30 cellular contexts compared by ENCODE assay signal in the genomic region with DNA sequence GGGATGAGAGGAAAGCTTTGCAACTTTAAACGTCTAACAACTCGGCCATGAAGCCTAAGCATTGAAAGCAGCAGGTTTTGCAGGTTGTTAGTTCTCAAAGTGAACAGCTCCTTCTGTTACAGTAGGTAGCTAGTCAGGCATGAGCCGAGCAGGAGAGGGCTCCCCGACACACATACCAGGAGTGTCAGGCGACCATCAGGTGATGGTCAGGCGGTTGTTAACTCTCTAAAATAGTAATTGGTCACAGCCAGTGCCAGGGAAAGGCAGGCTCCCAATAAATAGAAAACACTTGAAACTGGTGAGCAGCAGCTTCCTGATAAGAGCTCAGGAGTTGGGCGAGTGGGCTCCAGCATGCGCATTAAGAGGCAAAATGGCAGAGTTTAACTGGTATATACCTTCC. TPM values are rescaled to one million over a fixed set of nuclear protein-coding genes. Genes with fewer than 3 reads are reported as not detected.
"Had no signal": no experiment of that assay in that cellular context is flagged by ENCODE, and none has a peak within 500 bp of the region (broad histone marks: within the 10 kb centered on the region; RNA-seq: fewer than 3 reads in every experiment).

No MANE protein-coding gene starts in this region.

- H3K4me1 Mint-ChIP-seq: activated B cell treated with CpG ODN at 0.5 μM for 24 hours; activated CD4-positive, alpha-beta T cell treated with anti-CD3 and anti-CD28 coated beads, Interleukin-2, amount 10 ng/mL, durations not matched to agents 24 days and 14 days; activated naive CD8-positive, alpha-beta T cell treated with anti-CD3 and anti-CD28 coated beads, Interleukin-2, amount 50 U/mL, for 24 hours; central memory CD8-positive, alpha-beta T cell; IgD-negative memory B cell; T-cell had no signal

- H3K27ac Mint-ChIP-seq: activated B cell treated with CpG ODN at 0.5 μM for 24 hours; activated CD4-positive, alpha-beta T cell treated with anti-CD3 and anti-CD28 coated beads, Interleukin-2, amount 10 ng/mL, durations not matched to agents 24 days and 14 days; activated CD8-positive, alpha-beta memory T cell treated with anti-CD3 and anti-CD28 coated beads, Interleukin-2, amount 10 ng/mL, durations not matched to agents 7 days and 5 days; activated naive CD4-positive, alpha-beta T cell treated with anti-CD3 and anti-CD28 coated beads, Interleukin-2, amount 50 U/mL, for 72 hours; activated naive CD8-positive, alpha-beta T cell treated with anti-CD3 and anti-CD28 coated beads, Interleukin-2, amount 50 U/mL, for 24 hours; activated T-cell treated with anti-CD3 and anti-CD28 coated beads, Interleukin-2, amount 50 U/mL, for 24 hours; activated T-helper 1 cell treated with anti-CD3 and anti-CD28 coated beads, Interleukin-12 subunit alpha, Interleukin-12 subunit beta, Interleukin-2, Interleukin-4 antibody, amounts not matched to agents 30 ng/mL and 10 ng/mL and 1 ng/mL, durations not matched to agents 14 hours and 24 hours and 36 hours; T-cell had no signal

- H3K36me3 ChIP-seq: ascending aorta, Peyer's patch had no signal

- ATAC-seq: activated CD8-positive, alpha-beta memory T cell treated with anti-CD3 and anti-CD28 coated beads, Interleukin-2, amount 10 ng/mL, durations not matched to agents 7 days and 5 days; activated naive CD4-positive, alpha-beta T cell treated with anti-CD3 and anti-CD28 coated beads, Interleukin-2, amount 50 U/mL, for 72 hours; activated naive CD8-positive, alpha-beta T cell treated with anti-CD3 and anti-CD28 coated beads, Interleukin-2, amount 50 U/mL, for 24 hours; body of pancreas; T-cell had no signal

- H3K9ac ChIP-seq: KMS-11 had no signal

- H3K4me2 ChIP-seq: KMS-11 had no signal

- H3K27me3 ChIP-seq: ascending aorta, body of pancreas, Peyer's patch had no signal

- FAIRE-seq: bronchial epithelial cell, TTC549 had no signal

- H3K4me3 ChIP-seq: ascending aorta, body of pancreas, Peyer's patch had no signal

- H3K4me3 Mint-ChIP-seq: activated B cell treated with CpG ODN at 0.5 μM for 24 hours; activated CD4-positive, alpha-beta T cell treated with anti-CD3 and anti-CD28 coated beads, Interleukin-2, amount 10 ng/mL, durations not matched to agents 24 days and 14 days; activated CD8-positive, alpha-beta memory T cell treated with anti-CD3 and anti-CD28 coated beads, Interleukin-2, amount 10 ng/mL, durations not matched to agents 7 days and 5 days; activated naive CD8-positive, alpha-beta T cell treated with anti-CD3 and anti-CD28 coated beads, Interleukin-2, amount 50 U/mL, for 24 hours; activated T-cell treated with anti-CD3 and anti-CD28 coated beads, Interleukin-2, amount 50 U/mL, for 24 hours; activated T-helper 1 cell treated with anti-CD3 and anti-CD28 coated beads, Interleukin-12 subunit alpha, Interleukin-12 subunit beta, Interleukin-2, Interleukin-4 antibody, amounts not matched to agents 30 ng/mL and 10 ng/mL and 1 ng/mL, durations not matched to agents 14 hours and 24 hours and 36 hours; central memory CD8-positive, alpha-beta T cell; IgD-negative memory B cell; T-cell had no signal

- DNase-seq: activated B cell treated with CpG ODN at 0.5 μM for 24 hours; activated CD4-positive, alpha-beta T cell treated with anti-CD3 and anti-CD28 coated beads for 1 hour; activated CD4-positive, alpha-beta T cell treated with anti-CD3 and anti-CD28 coated beads, Interleukin-2, amount 10 ng/mL, durations not matched to agents 24 days and 14 days; activated CD4-positive, alpha-beta T cell treated with anti-CD3 and anti-CD28 coated beads, Interleukin-2, amount 50 U/mL, for 48 hours; activated CD8-positive, alpha-beta memory T cell treated with anti-CD3 and anti-CD28 coated beads, Interleukin-2, amount 10 ng/mL, durations not matched to agents 7 days and 5 days; activated effector memory CD4-positive, alpha-beta T cell treated with anti-CD3 and anti-CD28 coated beads, Interleukin-2, amount 50 U/mL, for 16 hours; activated naive CD4-positive, alpha-beta T cell treated with Interleukin-2 at 50 U/mL for 16 hours; activated naive CD8-positive, alpha-beta T cell treated with anti-CD3 and anti-CD28 coated beads, Interleukin-2, amount 50 U/mL, for 24 hours; activated T-cell treated with anti-CD3 and anti-CD28 coated beads, Interleukin-2, amount 50 U/mL, for 24 hours; amniotic stem cell; body of pancreas; NCI-H1092; NCI-H1417 treated with DMSO at 0.1 percent for 48 hours; NCI-H1694; Peyer's patch; SHP77 treated with DMSO at 0.1 percent for 48 hours; T-cell; T-helper 2 cell; T1000 had no signal

- H3K9me3 Mint-ChIP-seq: activated B cell treated with CpG ODN at 0.5 μM for 24 hours; activated CD4-positive, alpha-beta T cell treated with anti-CD3 and anti-CD28 coated beads, Interleukin-2, amount 10 ng/mL, durations not matched to agents 24 days and 14 days; activated naive CD4-positive, alpha-beta T cell treated with anti-CD3 and anti-CD28 coated beads, Interleukin-2, amount 50 U/mL, for 72 hours; activated naive CD8-positive, alpha-beta T cell treated with anti-CD3 and anti-CD28 coated beads, Interleukin-2, amount 50 U/mL, for 24 hours; activated T-cell treated with anti-CD3 and anti-CD28 coated beads, Interleukin-2, amount 50 U/mL, for 24 hours; activated T-helper 1 cell treated with anti-CD3 and anti-CD28 coated beads, Interleukin-12 subunit alpha, Interleukin-12 subunit beta, Interleukin-2, Interleukin-4 antibody, amounts not matched to agents 30 ng/mL and 10 ng/mL and 1 ng/mL, durations not matched to agents 14 hours and 24 hours and 36 hours; central memory CD8-positive, alpha-beta T cell; IgD-negative memory B cell; T-cell had no signal

- H3K4me1 ChIP-seq: ascending aorta, body of pancreas, Peyer's patch had no signal

- H3K36me3 Mint-ChIP-seq: activated CD8-positive, alpha-beta memory T cell treated with anti-CD3 and anti-CD28 coated beads, Interleukin-2, amount 10 ng/mL, durations not matched to agents 7 days and 5 days; activated naive CD4-positive, alpha-beta T cell treated with anti-CD3 and anti-CD28 coated beads, Interleukin-2, amount 50 U/mL, for 72 hours; IgD-negative memory B cell; T-cell had no signal

- H3K27ac ChIP-seq: ascending aorta, body of pancreas, KMS-11, Peyer's patch, RWPE1 had no signal

- H3K9me3 ChIP-seq: ascending aorta, body of pancreas, Peyer's patch had no signal

RNA-seq across cellular contexts. Expression of gene DAPL1, which starts 53.5 kb away (rescaled TPM):
- total RNA-seq: activated B cell treated with CpG ODN at 0.5 μM for 24 hours; activated CD4-positive, alpha-beta T cell treated with anti-CD3 and anti-CD28 coated beads, Interleukin-2, amount 10 ng/mL, durations not matched to agents 24 days and 14 days; activated CD8-positive, alpha-beta memory T cell treated with anti-CD3 and anti-CD28 coated beads, Interleukin-2, amount 10 ng/mL, durations not matched to agents 7 days and 5 days; activated naive CD4-positive, alpha-beta T cell treated with anti-CD3 and anti-CD28 coated beads, Interleukin-2, amount 50 U/mL, for 72 hours; activated T-helper 1 cell treated with anti-CD3 and anti-CD28 coated beads, Interleukin-12 subunit alpha, Interleukin-12 subunit beta, Interleukin-2, Interleukin-4 antibody, amounts not matched to agents 30 ng/mL and 10 ng/mL and 1 ng/mL, durations not matched to agents 14 hours and 24 hours and 36 hours; ascending aorta; bronchial epithelial cell; MCF 10A; NCI-H460; Peyer's patch; T-cell had no signal
- polyA plus RNA-seq: IgD-negative memory B cell had no signal
